In the genomic region with DNA sequence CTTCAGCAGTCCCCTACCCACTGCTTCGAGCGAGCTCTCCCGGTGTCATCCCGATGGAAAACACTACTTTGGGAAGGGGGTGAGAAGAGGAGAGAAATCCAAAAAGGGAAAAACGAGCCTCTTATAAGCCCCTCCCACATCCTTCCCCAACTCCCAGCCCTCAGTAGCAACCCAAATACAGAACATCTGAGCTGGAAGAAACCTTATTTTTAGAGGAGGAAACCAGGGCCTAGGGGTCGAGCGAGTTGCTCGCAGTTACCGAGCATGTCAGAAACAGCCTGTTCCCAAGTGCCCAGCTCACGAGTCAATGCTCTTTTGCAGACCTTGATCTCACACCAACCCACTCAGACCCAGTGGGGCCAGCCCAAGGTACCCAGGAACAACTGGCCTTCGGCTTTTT, we compare ENCODE assay signal across 16 cellular contexts. TPM values are rescaled to one million over a fixed set of nuclear protein-coding genes. Genes with fewer than 3 reads are reported as not detected.
A peak's percentile ranks its signal among the peaks of the same experiment; 100 is the strongest.
DNase-seq lines count a peak whose midpoint lies in the region; ATAC-seq and TF ChIP-seq lines count a peak whose summit lies in the region.
"Had no signal": no experiment of that assay in that cellular context is flagged by ENCODE, and none has a peak within 500 bp of the region (broad histone marks: within the 10 kb centered on the region; RNA-seq: fewer than 3 reads in every experiment).

No MANE protein-coding gene starts in this region.

- DNase-seq in WTC11 (ENCODE audit: low spot score): no peak
- DNase-seq in Right ventricle myocardium superior: no peak
- DNase-seq in osteoblast (ENCODE audit: insufficient read length, low spot score, missing footprints): peak; percentile 49
- DNase-seq in uterus: no peak
- no peak for DNase-seq in activated CD4-positive, alpha-beta T cell treated with anti-CD3 and anti-CD28 coated beads for 1 hour
- no peak for DNase-seq in NOMO-1 treated with dmso at 0.1 percent for 144 hours (lab: John Stamatoyannopoulos, UW; ENCODE audit: unreplicated experiment)
- DNase-seq: ACHN; CD4-positive, alpha-beta memory T cell; DMS79 treated with DMSO at 0.1 percent for 48 hours; MG63; NCI-H1092 treated with DMSO at 0.1 percent for 48 hours; NCI-H1694 treated with DMSO at 0.1 percent for 48 hours; NCI-H345; NCI-H69; PC-9 had no signal

- no peak overlapping the region for H3K4me3 ChIP-seq in osteoblast (ENCODE audit: insufficient read depth, low read length)
- H3K4me3 ChIP-seq in uterus: no peak overlapping the region
- H3K4me3 ChIP-seq: MG63, PC-9 had no signal

- POLR2A ChIA-PET in WTC11 (lab: Charles Lee): interaction anchor here (1.1 kb wide), 1 partner anchor 9 kb away, joined by 3 read pairs; no protein-coding TSS in a partner anchor

- TF ChIP-seq POLR2A in uterus (IDR thresholded peaks at IDR 0.05): no peak

- H3K9me3 Mint-ChIP-seq in WTC11: no peaks in the 10 kb centered on the region
- H3K9me3 Mint-ChIP-seq: CD4-positive, alpha-beta memory T cell had no signal

- no peak overlapping the region for H3K4me2 ChIP-seq in osteoblast (ENCODE audit: insufficient read depth, low read length)
- H3K4me2 ChIP-seq: PC-9 had no signal

- CTCF ChIA-PET in WTC11 (lab: Charles Lee): interaction anchor here (1.2 to 6.3 kb wide), 7 partner anchors 10 to 49 kb away, joined by 3 to 50 read pairs (median 4); no protein-coding TSS in a partner anchor

- H3K36me3 ChIP-seq in osteoblast (ENCODE audit: insufficient read depth, low read length): no peaks in the 10 kb centered on the region
- no peaks in the 10 kb centered on the region for H3K36me3 ChIP-seq in uterus
- H3K36me3 ChIP-seq: MG63 had no signal

- no peak overlapping the region for H2AFZ ChIP-seq in osteoblast (ENCODE audit: low read length)
- H2AFZ ChIP-seq: PC-9 had no signal

- H3K27me3 Mint-ChIP-seq in WTC11 (ENCODE audit: low read depth): no peaks in the 10 kb centered on the region

- H3K36me3 Mint-ChIP-seq in WTC11: peaks cover 11% of the 10 kb centered on the region; the same call in 1 of the 2 replicates
- H3K36me3 Mint-ChIP-seq: CD4-positive, alpha-beta memory T cell had no signal

- H3K27me3 ChIP-seq in osteoblast (ENCODE audit: insufficient read depth, low read length) (no peaks in the 10 kb centered on the region), uterus (no peaks in the 10 kb centered on the region)
- H3K27me3 ChIP-seq: MG63 had no signal

- H3K9me3 ChIP-seq in osteoblast (ENCODE audit: low read depth, low read length) (no peaks in the 10 kb centered on the region), uterus (no peaks in the 10 kb centered on the region)
- H3K9me3 ChIP-seq: MG63 had no signal

- H4K20me1 ChIP-seq in osteoblast (ENCODE audit: insufficient read depth, low read length): no peaks in the 10 kb centered on the region

- TF ChIP-seq CTCF in WTC11 (IDR thresholded peaks at IDR 0.05): no peak
- no peak for TF ChIP-seq CTCF in osteoblast (IDR thresholded peaks at IDR 0.05; ENCODE audit: extremely low read depth, low read depth, low read length)
- TF ChIP-seq CTCF in uterus (IDR thresholded peaks at IDR 0.05): no peak

- no peak overlapping the region for H3K27ac ChIP-seq in osteoblast (ENCODE audit: low read depth, low read length)
- H3K27ac ChIP-seq in uterus: peak overlapping the region; percentile 52 to 59
- H3K27ac ChIP-seq: PC-9 had no signal

- H3K27ac Mint-ChIP-seq in WTC11: peak overlapping the region; percentile 39
- H3K27ac Mint-ChIP-seq: CD4-positive, alpha-beta memory T cell had no signal

- H3K4me1 ChIP-seq in osteoblast (ENCODE audit: insufficient read depth, low read length) (no peaks in the 10 kb centered on the region), uterus (no peaks in the 10 kb centered on the region)

- no peak overlapping the region for H3K4me3 Mint-ChIP-seq in WTC11
- H3K4me3 Mint-ChIP-seq: CD4-positive, alpha-beta memory T cell had no signal

- ATAC-seq in WTC11 (peak; percentile 21), Right ventricle myocardium superior (ENCODE audit: poor library complexity) (peak; percentile 10), HG03196 (IDR thresholded peaks at IDR 0.05; ENCODE audit: unreplicated experiment) (no peak)

- no peaks in the 10 kb centered on the region for H3K79me2 ChIP-seq in osteoblast (ENCODE audit: insufficient read depth, low read length)

- peaks cover 71% of the 10 kb centered on the region for H3K4me1 Mint-ChIP-seq in WTC11
- H3K4me1 Mint-ChIP-seq: CD4-positive, alpha-beta memory T cell had no signal

- intact Hi-C loops in Right ventricle myocardium superior (cut with DNase I): no loop called here
- intact Hi-C loops in uterus (cut with DNase I; ENCODE audit: low total_unique reads): no loop called here

TF ChIP-seq in WTC11, 78 proteins besides CTCF, POLR2A, EP300 and RAD21:
- TF ChIP-seq FOXP1 (CRISPR knock-in tag; IDR thresholded peaks at IDR 0.05; ENCODE audit: borderline replicate concordance): no peak
- no peak for TF ChIP-seq GTF2I (CRISPR knock-in tag; conservative IDR thresholded peaks at IDR 0.05)
- no peak for TF ChIP-seq MYBL2 (CRISPR knock-in tag; IDR thresholded peaks at IDR 0.05)
- no peak for TF ChIP-seq JAZF1 (CRISPR knock-in tag; IDR thresholded peaks at IDR 0.05)
- TF ChIP-seq ZNF263 (CRISPR knock-in tag; IDR thresholded peaks at IDR 0.05; ENCODE audit: low read depth): no peak
- TF ChIP-seq TEAD4 (CRISPR knock-in tag; IDR thresholded peaks at IDR 0.05): no peak
- TF ChIP-seq TP53 (CRISPR knock-in tag; IDR thresholded peaks at IDR 0.05): no peak
- TF ChIP-seq, protein P1, sequence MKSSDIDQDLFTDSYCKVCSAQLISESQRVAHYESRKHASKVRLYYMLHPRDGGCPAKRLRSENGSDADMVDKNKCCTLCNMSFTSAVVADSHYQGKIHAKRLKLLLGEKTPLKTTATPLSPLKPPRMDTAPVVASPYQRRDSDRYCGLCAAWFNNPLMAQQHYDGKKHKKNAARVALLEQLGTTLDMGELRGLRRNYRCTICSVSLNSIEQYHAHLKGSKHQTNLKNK (CRISPR knock-in tag; IDR thresholded peaks at IDR 0.05): no peak
- TF ChIP-seq GRHL2 (CRISPR knock-in tag; IDR thresholded peaks at IDR 0.05; ENCODE audit: insufficient replicate concordance, severe bottlenecking): no peak
- TF ChIP-seq IRF2 (CRISPR knock-in tag; IDR thresholded peaks at IDR 0.05; ENCODE audit: borderline replicate concordance, low read depth): no peak
- no peak for TF ChIP-seq NR1H2 (CRISPR knock-in tag; IDR thresholded peaks at IDR 0.05)
- no peak for TF ChIP-seq EMX1 (CRISPR knock-in tag; IDR thresholded peaks at IDR 0.05)
- TF ChIP-seq SP1 (CRISPR knock-in tag; conservative IDR thresholded peaks at IDR 0.05): no peak
- TF ChIP-seq ETV6 (CRISPR knock-in tag; IDR thresholded peaks at IDR 0.05): no peak
- TF ChIP-seq, protein P2, sequence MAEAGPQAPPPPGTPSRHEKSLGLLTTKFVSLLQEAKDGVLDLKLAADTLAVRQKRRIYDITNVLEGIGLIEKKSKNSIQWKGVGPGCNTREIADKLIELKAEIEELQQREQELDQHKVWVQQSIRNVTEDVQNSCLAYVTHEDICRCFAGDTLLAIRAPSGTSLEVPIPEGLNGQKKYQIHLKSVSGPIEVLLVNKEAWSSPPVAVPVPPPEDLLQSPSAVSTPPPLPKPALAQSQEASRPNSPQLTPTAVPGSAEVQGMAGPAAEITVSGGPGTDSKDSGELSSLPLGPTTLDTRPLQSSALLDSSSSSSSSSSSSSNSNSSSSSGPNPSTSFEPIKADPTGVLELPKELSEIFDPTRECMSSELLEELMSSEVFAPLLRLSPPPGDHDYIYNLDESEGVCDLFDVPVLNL (CRISPR knock-in tag; IDR thresholded peaks at IDR 0.05; ENCODE audit: borderline replicate concordance, low read depth): no peak
- no peak for TF ChIP-seq ZNF396 (CRISPR knock-in tag; IDR thresholded peaks at IDR 0.05; ENCODE audit: borderline replicate concordance)
- TF ChIP-seq, protein P3, sequence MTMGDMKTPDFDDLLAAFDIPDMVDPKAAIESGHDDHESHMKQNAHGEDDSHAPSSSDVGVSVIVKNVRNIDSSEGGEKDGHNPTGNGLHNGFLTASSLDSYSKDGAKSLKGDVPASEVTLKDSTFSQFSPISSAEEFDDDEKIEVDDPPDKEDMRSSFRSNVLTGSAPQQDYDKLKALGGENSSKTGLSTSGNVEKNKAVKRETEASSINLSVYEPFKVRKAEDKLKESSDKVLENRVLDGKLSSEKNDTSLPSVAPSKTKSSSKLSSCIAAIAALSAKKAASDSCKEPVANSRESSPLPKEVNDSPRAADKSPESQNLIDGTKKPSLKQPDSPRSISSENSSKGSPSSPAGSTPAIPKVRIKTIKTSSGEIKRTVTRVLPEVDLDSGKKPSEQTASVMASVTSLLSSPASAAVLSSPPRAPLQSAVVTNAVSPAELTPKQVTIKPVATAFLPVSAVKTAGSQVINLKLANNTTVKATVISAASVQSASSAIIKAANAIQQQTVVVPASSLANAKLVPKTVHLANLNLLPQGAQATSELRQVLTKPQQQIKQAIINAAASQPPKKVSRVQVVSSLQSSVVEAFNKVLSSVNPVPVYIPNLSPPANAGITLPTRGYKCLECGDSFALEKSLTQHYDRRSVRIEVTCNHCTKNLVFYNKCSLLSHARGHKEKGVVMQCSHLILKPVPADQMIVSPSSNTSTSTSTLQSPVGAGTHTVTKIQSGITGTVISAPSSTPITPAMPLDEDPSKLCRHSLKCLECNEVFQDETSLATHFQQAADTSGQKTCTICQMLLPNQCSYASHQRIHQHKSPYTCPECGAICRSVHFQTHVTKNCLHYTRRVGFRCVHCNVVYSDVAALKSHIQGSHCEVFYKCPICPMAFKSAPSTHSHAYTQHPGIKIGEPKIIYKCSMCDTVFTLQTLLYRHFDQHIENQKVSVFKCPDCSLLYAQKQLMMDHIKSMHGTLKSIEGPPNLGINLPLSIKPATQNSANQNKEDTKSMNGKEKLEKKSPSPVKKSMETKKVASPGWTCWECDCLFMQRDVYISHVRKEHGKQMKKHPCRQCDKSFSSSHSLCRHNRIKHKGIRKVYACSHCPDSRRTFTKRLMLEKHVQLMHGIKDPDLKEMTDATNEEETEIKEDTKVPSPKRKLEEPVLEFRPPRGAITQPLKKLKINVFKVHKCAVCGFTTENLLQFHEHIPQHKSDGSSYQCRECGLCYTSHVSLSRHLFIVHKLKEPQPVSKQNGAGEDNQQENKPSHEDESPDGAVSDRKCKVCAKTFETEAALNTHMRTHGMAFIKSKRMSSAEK (CRISPR knock-in tag; IDR thresholded peaks at IDR 0.05; ENCODE audit: borderline replicate concordance): no peak
- TF ChIP-seq FOXK1 (CRISPR knock-in tag; IDR thresholded peaks at IDR 0.05): no peak

RNA-seq across cellular contexts. Expression of a gene that starts 14.2 kb away (rescaled TPM):
- total RNA-seq in WTC11 (2021): 195 to 210 TPM (median 202 TPM) in 3 replicates
- 215 TPM for total RNA-seq in Right ventricle myocardium superior
- total RNA-seq in osteoblast: 0.29 TPM in 1 of 2 replicates, not detected in the other
- 10 to 100 TPM in 1 of 4 donors, 1 to 10 TPM in 3; 1.5 to 58.4 (median 6.4) TPM for total RNA-seq in uterus
- total RNA-seq: CD4-positive, alpha-beta memory T cell had no signal
